ENCODE assay signal across 13 cellular contexts in the genomic region with DNA sequence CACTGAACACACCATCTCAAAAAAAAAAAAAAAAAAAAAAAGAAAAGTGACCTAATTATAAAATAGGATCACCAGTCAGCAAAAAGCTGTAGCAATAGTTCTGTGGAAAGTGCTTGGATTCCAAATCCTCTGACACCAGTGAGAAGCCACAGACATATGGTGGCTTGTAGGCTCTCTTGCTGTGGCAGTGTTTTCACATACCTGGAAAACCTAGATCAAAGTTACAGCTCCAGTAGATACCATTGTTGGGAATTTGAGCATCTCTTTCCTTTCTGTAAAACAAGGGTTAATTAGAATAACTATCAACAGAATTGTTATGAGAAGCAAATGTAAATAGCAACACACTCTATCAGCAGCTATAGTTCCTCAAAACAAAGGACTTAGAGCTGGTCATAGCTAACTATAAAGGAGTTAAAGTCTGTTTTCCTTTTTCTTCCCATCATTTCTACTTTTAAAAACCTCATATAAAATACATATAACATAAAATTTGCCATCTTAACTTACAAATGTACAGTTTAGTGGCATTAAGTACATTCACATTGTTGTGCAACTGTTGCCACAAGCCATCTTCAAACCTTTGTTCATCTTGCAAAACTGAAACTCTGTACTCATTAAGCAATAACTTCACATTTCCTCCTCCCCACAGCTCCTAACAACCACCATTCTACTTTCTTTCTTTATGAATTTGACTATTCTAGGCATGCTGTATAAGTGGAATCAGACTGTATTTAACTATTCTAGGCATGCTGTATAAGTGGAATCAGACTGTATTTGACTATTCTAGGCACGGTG. TPM values are rescaled to one million over a fixed set of nuclear protein-coding genes. Genes with fewer than 3 reads are reported as not detected.
DNase-seq lines count a peak whose midpoint lies in the region; ATAC-seq and TF ChIP-seq lines count a peak whose summit lies in the region.
"Had no signal": no experiment of that assay in that cellular context is flagged by ENCODE, and none has a peak within 500 bp of the region (broad histone marks: within the 10 kb centered on the region; RNA-seq: fewer than 3 reads in every experiment).

No MANE protein-coding gene starts in this region.

- intact Hi-C loops in CD14-positive monocyte (cut with micrococcal nuclease), result no loop called here

- CTCF ChIA-PET in GM10248 (lab: Yijun Ruan, JAX), result no interaction called here

- peaks cover 78% of the 10 kb centered on the region for H3K4me1 Mint-ChIP-seq in CD14-positive monocyte
- peaks cover 9% of the 10 kb centered on the region for H3K4me1 Mint-ChIP-seq in activated T-helper 17 cell treated with anti-CD3 and anti-CD28 coated beads, Interleukin-2, amount 50 U/mL, for 72 hours

- no peaks in the 10 kb centered on the region for H3K36me3 Mint-ChIP-seq in CD14-positive monocyte
- no peaks in the 10 kb centered on the region for H3K36me3 Mint-ChIP-seq in activated T-helper 17 cell treated with anti-CD3 and anti-CD28 coated beads, Interleukin-2, amount 50 U/mL, for 72 hours (ENCODE audit: low read depth)
- H3K36me3 Mint-ChIP-seq: activated naive CD4-positive, alpha-beta T cell treated with anti-CD3 and anti-CD28 coated beads, Interleukin-2, amount 10 ng/mL, durations not matched to agents 7 days and 5 days had no signal

- POLR2A ChIA-PET in GM10248 (lab: Yijun Ruan, JAX), result no interaction called here

- peaks cover 0 to 4% (median 3%) of the 10 kb centered on the region in 3 donors for H3K27me3 Mint-ChIP-seq in CD14-positive monocyte (ENCODE audit: low read depth in 3 of 3)
- peaks cover 37% of the 10 kb centered on the region for H3K27me3 Mint-ChIP-seq in activated T-helper 17 cell treated with anti-CD3 and anti-CD28 coated beads, Interleukin-2, amount 50 U/mL, for 72 hours

- DNase-seq in CD14-positive monocyte (ENCODE audit: low spot score) (no peak), GM10248 (ENCODE audit: extremely low spot score) (no peak), GOT3 (lab: John Stamatoyannopoulos, UW) (no peak)
- no peak for DNase-seq in activated CD4-positive, alpha-beta T cell treated with anti-CD3 and anti-CD28 coated beads, Interleukin-2, amount 50 U/mL, for 4 hours
- DNase-seq: activated naive CD4-positive, alpha-beta T cell treated with anti-CD3 and anti-CD28 coated beads, Interleukin-2, amount 10 ng/mL, durations not matched to agents 7 days and 5 days; BE2C; NCI-H187; nucleus accumbens had no signal

- ATAC-seq in GM19467 (IDR thresholded peaks at IDR 0.05; ENCODE audit: unreplicated experiment) (peak; percentile 74), HG03175 (IDR thresholded peaks at IDR 0.05; ENCODE audit: unreplicated experiment) (peak; percentile 76), HG02571 (IDR thresholded peaks at IDR 0.05; ENCODE audit: unreplicated experiment) (no peak)
- ATAC-seq in activated T-helper 17 cell treated with anti-CD3 and anti-CD28 coated beads, Interleukin-2, amount 50 U/mL, for 72 hours (replicated peaks), result peak; percentile 77

- H3K27ac Mint-ChIP-seq in CD14-positive monocyte, result peak overlapping the region; percentile 88 to 96 (median 94)
- no peak overlapping the region for H3K27ac Mint-ChIP-seq in activated T-helper 17 cell treated with anti-CD3 and anti-CD28 coated beads, Interleukin-2, amount 50 U/mL, for 72 hours
- H3K27ac Mint-ChIP-seq: activated naive CD4-positive, alpha-beta T cell treated with anti-CD3 and anti-CD28 coated beads, Interleukin-2, amount 10 ng/mL, durations not matched to agents 7 days and 5 days had no signal

- peaks cover 0 to 3% (median 0%) of the 10 kb centered on the region in 7 donors for H3K9me3 Mint-ChIP-seq in CD14-positive monocyte
- H3K9me3 Mint-ChIP-seq in activated T-helper 17 cell treated with anti-CD3 and anti-CD28 coated beads, Interleukin-2, amount 50 U/mL, for 72 hours, result no peaks in the 10 kb centered on the region
- H3K9me3 Mint-ChIP-seq: activated naive CD4-positive, alpha-beta T cell treated with anti-CD3 and anti-CD28 coated beads, Interleukin-2, amount 10 ng/mL, durations not matched to agents 7 days and 5 days had no signal

- H3K4me3 Mint-ChIP-seq in CD14-positive monocyte, result peak overlapping the region; percentile 34 to 48
- H3K4me3 Mint-ChIP-seq in activated T-helper 17 cell treated with anti-CD3 and anti-CD28 coated beads, Interleukin-2, amount 50 U/mL, for 72 hours, result no peak overlapping the region
- H3K4me3 Mint-ChIP-seq: activated naive CD4-positive, alpha-beta T cell treated with anti-CD3 and anti-CD28 coated beads, Interleukin-2, amount 10 ng/mL, durations not matched to agents 7 days and 5 days had no signal

- TF ChIP-seq CTCF in CD14-positive monocyte (IDR thresholded peaks at IDR 0.05), result no peak
- no peak for TF ChIP-seq CTCF in GM10248 (IDR thresholded peaks at IDR 0.05; ENCODE audit: control extremely low read depth, extremely low read depth, low read depth, missing control alignments)

RNA-seq across cellular contexts. Expression of gene CCDC170, which starts 4.3 kb away (rescaled TPM):
- 1 to 10 TPM; 6.3 to 7.0 TPM for polyA plus RNA-seq in CD14-positive monocyte
- not detected for total RNA-seq in activated T-helper 17 cell treated with anti-CD3 and anti-CD28 coated beads, Interleukin-2, amount 50 U/mL, for 72 hours
- total RNA-seq: T-helper 1 cell treated with Interleukin-12 subunit alpha and Interleukin-12 subunit beta and Interleukin-4 antibody, amounts not matched to agents 30 ng/mL and 1 ng/mL, for 36 hours had no signal

RNA-seq across cellular contexts. Expression of gene RMND1, which starts 46.2 kb away (rescaled TPM):
- 1 to 10 TPM; 5.7 to 6.6 TPM for polyA plus RNA-seq in CD14-positive monocyte
- total RNA-seq in activated T-helper 17 cell treated with anti-CD3 and anti-CD28 coated beads, Interleukin-2, amount 50 U/mL, for 72 hours, result 10 to 100 TPM; 22.2 to 23.9 TPM
